Comparison of ENCODE assay signal across 8 cellular contexts in genomic region chr16:24010440-24011089, GRCh38.
A peak's percentile ranks its signal among the peaks of the same experiment; 100 is the strongest.
DNase-seq lines count a peak whose midpoint lies in the region; ATAC-seq lines count a peak whose summit lies in the region.

No MANE protein-coding gene starts in this region.

- no peaks in the 10 kb centered on the region for H3K9me3 ChIP-seq in BLaER1

- H3K27ac ChIP-seq in BLaER1, result no peak overlapping the region

- DNase-seq in HCEC 1CT (peak; percentile 24), NCI-H446 treated with DMSO at 0.1 percent for 48 hours (lab: John Stamatoyannopoulos, UW) (peak; percentile 4), dermis microvascular lymphatic vessel endothelial cell (ENCODE audit: low read depth in 2 of 2) (peak; percentile 58 to 75), lung microvascular endothelial cell (ENCODE audit: low read depth in 2 of 2) (peak; percentile 75 to 84)
- DNase-seq in activated CD4-positive, alpha-beta T cell treated with anti-CD3 and anti-CD28 coated beads, Interleukin-2, amount 50 U/mL, for 24 hours (ENCODE audit: low read depth in 1 of 2, low spot score in 1 of 2), result peak; percentile 63 to 76
- DNase-seq in stimulated activated CD8-positive, alpha-beta memory T cell treated with anti-CD3 and anti-CD28 coated beads, Interleukin-12 subunit alpha, Interleukin-12 subunit beta, amount 100 ng/mL, for 4 hours (ENCODE audit: low read depth), result peak; percentile 32

- peak overlapping the region; percentile 18; the same call in 1 of the 2 replicates for H3K4me2 ChIP-seq in BLaER1

- no peak for ATAC-seq in GM21529 (IDR thresholded peaks at IDR 0.05; ENCODE audit: unreplicated experiment)

- no peak overlapping the region for H3K9ac ChIP-seq in BLaER1

- H3K4me1 ChIP-seq in BLaER1, result peaks cover 55% of the 10 kb centered on the region

- no peaks in the 10 kb centered on the region for H3K36me3 ChIP-seq in BLaER1

- no peaks in the 10 kb centered on the region for H3K27me3 ChIP-seq in BLaER1

- H4K20me1 ChIP-seq in BLaER1, result no peaks in the 10 kb centered on the region

- H3K4me3 ChIP-seq in BLaER1, result no peak overlapping the region

Comparison
In these comparisons a context has a peak if more than half of its experiments do, and no peak if none do; other contexts are left out.
1. DNase-seq: peak in every context shown above with its lines; median percentile 80 in lung microvascular endothelial cell; 70 in activated CD4-positive, alpha-beta T cell treated with anti-CD3 and anti-CD28 coated beads, Interleukin-2, amount 50 U/mL, for 24 hours; 66 in dermis microvascular lymphatic vessel endothelial cell; 32 in stimulated activated CD8-positive, alpha-beta memory T cell treated with anti-CD3 and anti-CD28 coated beads, Interleukin-12 subunit alpha, Interleukin-12 subunit beta, amount 100 ng/mL, for 4 hours; 24 in HCEC 1CT; 4 in NCI-H446 treated with DMSO at 0.1 percent for 48 hours.